In the genomic region with DNA sequence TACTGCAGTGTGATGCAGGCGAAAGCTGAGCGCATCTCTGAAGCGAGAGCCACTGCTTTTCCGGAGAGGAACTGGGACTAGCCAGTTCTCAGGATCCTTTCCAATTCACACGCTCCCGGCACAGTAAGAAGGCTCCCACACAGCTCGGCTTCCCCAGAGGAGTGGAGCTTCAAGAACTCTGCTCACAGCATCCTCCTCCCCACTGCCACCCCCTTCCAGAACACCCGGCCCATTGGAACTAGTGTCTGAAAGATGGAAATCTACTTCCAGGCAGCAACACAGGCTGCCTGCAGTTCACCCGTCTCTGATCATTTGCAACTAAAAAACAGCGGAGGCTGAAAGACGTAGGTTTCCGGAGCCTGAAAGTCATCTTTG, we compare ENCODE assay signal across 9 cellular contexts. TPM values are rescaled to one million over a fixed set of nuclear protein-coding genes. Genes with fewer than 3 reads are reported as not detected.
A peak's percentile ranks its signal among the peaks of the same experiment; 100 is the strongest.
DNase-seq lines count a peak whose midpoint lies in the region; ATAC-seq and TF ChIP-seq lines count a peak whose summit lies in the region.
"Had no signal": no experiment of that assay in that cellular context is flagged by ENCODE, and none has a peak within 500 bp of the region (broad histone marks: within the 10 kb centered on the region; RNA-seq: fewer than 3 reads in every experiment).

TSS of gene DGKB (minus strand) at position 163 of the 375 bp plus-strand sequence.

- no peaks in the 10 kb centered on the region for H3K4me1 ChIP-seq in ovary (ENCODE audit: insufficient read depth)

- intact Hi-C loops in ovary (cut with DNase I): no loop called here

- H3K27ac ChIP-seq in ovary: no peak within 1 kb of the TSS
- H3K27ac ChIP-seq: KMS-11 had no signal

- TF ChIP-seq CTCF in fibroblast of pulmonary artery (IDR thresholded peaks at IDR 0.05; ENCODE audit: low read length, missing control alignments) (no peak), ovary (IDR thresholded peaks at IDR 0.05) (no peak)

- TF ChIP-seq EP300 in ovary (IDR thresholded peaks at IDR 0.05): no peak

- no peak for TF ChIP-seq POLR2A in ovary (IDR thresholded peaks at IDR 0.05)

- no peaks in the 10 kb centered on the region for H3K27me3 ChIP-seq in ovary

- ATAC-seq in GM18498 (IDR thresholded peaks at IDR 0.05; ENCODE audit: unreplicated experiment) (no peak), GM21423 (IDR thresholded peaks at IDR 0.05; ENCODE audit: unreplicated experiment) (no peak), GM19035 (IDR thresholded peaks at IDR 0.05; ENCODE audit: unreplicated experiment) (no peak)

- H3K9me3 ChIP-seq in ovary: no peaks in the 10 kb centered on the region

- 0 to 1% (median 0%) methylated on average over 12 of the region's 12 CpGs for WGBS in ovary, 3 donors

- DNase-seq in DMS153 (lab: John Stamatoyannopoulos, UW) (peak; percentile 51), NCI-H446 (lab: John Stamatoyannopoulos, UW) (peak; percentile 32 to 49), fibroblast of pulmonary artery (ENCODE audit: low read depth) (peak; percentile 64), ovary (peak in 1 of 5 donors; percentile 15), KG1 (lab: John Stamatoyannopoulos, UW) (no peak)

- no peaks in the 10 kb centered on the region for H3K36me3 ChIP-seq in ovary

- H3K4me3 ChIP-seq in fibroblast of pulmonary artery (replicated peaks; ENCODE audit: low read depth, low read length) (peak within 1 kb of the TSS; percentile 40), ovary (peak within 1 kb of the TSS; percentile 35)

RNA-seq across cellular contexts. Expression of gene DGKB, which starts in this region (rescaled TPM):
- total RNA-seq in ovary: 1 to 10 TPM in 1 of 7 donors, under 1 TPM in 4, not detected in 2; under 0.01 to 1.3 (median 0.28) TPM
- under 1 TPM; 0.18 to 0.77 TPM for polyA plus RNA-seq in ovary
